ENCODE assay signal across 22 cellular contexts in the genomic region with DNA sequence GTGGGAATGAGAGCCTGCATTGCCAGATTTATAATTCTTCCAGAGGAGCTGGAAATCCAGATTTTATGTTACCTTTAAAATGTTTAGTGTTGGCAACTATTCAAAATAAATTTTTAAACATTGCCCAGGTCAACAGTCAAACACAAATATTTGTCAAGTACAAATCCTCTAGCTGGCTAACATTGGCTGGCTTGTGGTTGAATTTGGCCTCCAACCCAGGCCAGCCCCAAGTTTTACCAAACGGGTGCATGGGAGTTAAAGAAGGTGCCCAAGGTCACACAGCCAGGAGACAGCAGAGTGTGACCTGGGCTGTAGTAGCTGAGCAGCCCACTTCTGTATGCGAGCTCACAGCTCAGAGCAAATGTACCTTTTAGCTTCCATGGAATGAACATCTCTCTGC.
"Had no signal": no experiment of that assay in that cellular context is flagged by ENCODE, and none has a peak within 500 bp of the region (broad histone marks: within the 10 kb centered on the region; RNA-seq: fewer than 3 reads in every experiment).

No MANE protein-coding gene starts in this region.

- FAIRE-seq: HTR-8/SVneo, RCC 7860 had no signal

- DNase-seq: KBM-7, MG63, NCI-H1092, NCI-H1436, NCI-H187, NCI-H2029, NCI-H2081 treated with DMSO at 0.1 percent for 48 hours, NCI-H2171, NCI-H226, NCI-H446, NCI-H510A, NCI-H524 treated with DMSO at 0.1 percent for 48 hours, NCI-H69, NCI-H774, Right ventricle myocardium superior, RPMI8226, SIG-M5 had no signal

- H3K4me3 ChIP-seq: MG63, SJSA1, SK-N-MC had no signal

- H3K4me1 ChIP-seq: SJSA1 had no signal

- H3K27ac ChIP-seq: HL-60, SJSA1, SK-N-MC had no signal

- H3K36me3 ChIP-seq: MG63, SJSA1 had no signal

- H3K27me3 ChIP-seq: MG63, SJSA1 had no signal

- H3K9me3 ChIP-seq: SJSA1 had no signal
